Comparison of ENCODE assay signal across 10 cellular contexts in the genomic region with DNA sequence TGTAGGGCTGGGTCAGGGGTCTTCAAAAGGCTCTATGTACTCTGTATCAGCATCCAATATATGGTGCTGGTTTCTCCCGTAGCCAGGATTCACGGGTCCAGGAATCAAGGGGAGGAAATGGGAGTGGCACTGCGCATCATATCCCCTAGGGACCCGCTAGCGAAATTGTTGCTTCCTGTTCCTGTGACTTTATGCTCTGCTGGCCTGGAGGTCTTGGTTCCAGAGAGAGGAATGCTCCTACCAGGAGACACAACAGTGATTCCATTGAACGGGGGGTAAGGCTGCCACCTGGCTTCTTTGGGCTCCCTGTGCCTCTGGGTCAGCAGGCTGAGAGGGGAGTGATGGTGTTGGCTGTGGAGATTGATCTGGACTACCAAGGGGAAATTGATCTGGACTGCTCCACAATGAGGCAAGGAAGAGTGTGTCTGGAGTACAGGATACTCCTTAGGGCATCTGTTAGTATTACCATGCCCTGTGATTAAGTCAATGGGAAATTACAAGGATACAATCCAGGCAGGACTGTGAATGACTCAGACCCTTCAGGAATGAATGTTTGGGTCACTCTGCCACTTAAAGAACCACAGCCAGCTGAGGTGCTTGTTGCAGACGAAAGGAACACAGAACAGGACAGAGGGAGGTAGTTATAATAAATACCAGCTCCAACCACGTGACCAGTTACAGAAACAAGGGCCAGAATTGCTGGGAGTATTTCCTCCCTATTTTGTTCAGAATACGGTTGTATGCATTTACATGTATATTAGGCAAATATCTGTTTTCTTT. TPM values are rescaled to one million over a fixed set of nuclear protein-coding genes. Genes with fewer than 3 reads are reported as not detected.
A peak's percentile ranks its signal among the peaks of the same experiment; 100 is the strongest.
DNase-seq lines count a peak whose midpoint lies in the region; ATAC-seq and TF ChIP-seq lines count a peak whose summit lies in the region.
"Had no signal": no experiment of that assay in that cellular context is flagged by ENCODE, and none has a peak within 500 bp of the region (broad histone marks: within the 10 kb centered on the region; RNA-seq: fewer than 3 reads in every experiment).

No MANE protein-coding gene starts in this region.

- DNase-seq in Right ventricle myocardium inferior (ENCODE audit: missing footprints) (no peak), cardiac septum (ENCODE audit: low spot score) (no peak), body of pancreas (peak in 1 of 4 donors; percentile 45), kidney tubule cell (ENCODE audit: low spot score) (peak; percentile 96), vagina (ENCODE audit: extremely low spot score in 2 of 2) (no peak), SK-N-DZ (ENCODE audit: low spot score) (no peak)
- DNase-seq in activated CD8-positive, alpha-beta T cell treated with anti-CD3 and anti-CD28 coated beads, Interleukin-2, amount 10 ng/mL, durations not matched to agents 7 days and 5 days = no peak
- DNase-seq: stimulated activated naive CD4-positive, alpha-beta T cell treated with Interleukin-2 at 50 U/mL for 16 hours had no signal

- H3K9me3 Mint-ChIP-seq in activated CD8-positive, alpha-beta T cell treated with anti-CD3 and anti-CD28 coated beads, Interleukin-2, amount 10 ng/mL, durations not matched to agents 7 days and 5 days (ENCODE audit: insufficient read depth) = no peaks in the 10 kb centered on the region

- H3K4me1 Mint-ChIP-seq in activated CD8-positive, alpha-beta T cell treated with anti-CD3 and anti-CD28 coated beads, Interleukin-2, amount 10 ng/mL, durations not matched to agents 7 days and 5 days (ENCODE audit: low read depth) = peaks cover 7% of the 10 kb centered on the region

- TF ChIP-seq CTCF in body of pancreas (IDR thresholded peaks at IDR 0.05) (no peak), vagina (IDR thresholded peaks at IDR 0.05) (no peak)

- 63 to 65% methylated on average over 9 of the region's 9 CpGs for WGBS in body of pancreas, 2 donors

- no peaks in the 10 kb centered on the region for H3K27me3 ChIP-seq in body of pancreas
- H3K27me3 ChIP-seq in vagina = no peaks in the 10 kb centered on the region

- H3K27ac ChIP-seq in body of pancreas = peak overlapping the region; percentile 11 to 67 (median 53)
- peak overlapping the region; percentile 66 for H3K27ac ChIP-seq in vagina
- H3K27ac ChIP-seq: C4-2B had no signal

- no peak overlapping the region for H3K27ac Mint-ChIP-seq in activated CD8-positive, alpha-beta T cell treated with anti-CD3 and anti-CD28 coated beads, Interleukin-2, amount 10 ng/mL, durations not matched to agents 7 days and 5 days

- H3K36me3 ChIP-seq in body of pancreas (replicated peaks in 1 of 2; ENCODE audit: insufficient read depth in 1 of 2, low read depth in 2 of 2) (no peaks in the 10 kb centered on the region), vagina (no peaks in the 10 kb centered on the region)

- H3K4me3 ChIP-seq in body of pancreas (no peak overlapping the region), vagina (no peak overlapping the region)

- intact Hi-C loops in Right ventricle myocardium inferior (cut with DNase I) (no loop called here), cardiac septum (cut with DNase I) (no loop called here), body of pancreas (cut with DNase I) (no loop called here), vagina (cut with DNase I) (no loop called here)

- CTCF ChIA-PET in activated CD8-positive, alpha-beta T cell treated with anti-CD3 and anti-CD28 coated beads, Interleukin-2, amount 10 ng/mL, durations not matched to agents 7 days and 5 days (lab: Charles Lee) = no interaction called here

- H3K9me3 ChIP-seq in body of pancreas = no peaks in the 10 kb centered on the region
- no peaks in the 10 kb centered on the region for H3K9me3 ChIP-seq in vagina

- H3K4me3 Mint-ChIP-seq in activated CD8-positive, alpha-beta T cell treated with anti-CD3 and anti-CD28 coated beads, Interleukin-2, amount 10 ng/mL, durations not matched to agents 7 days and 5 days = no peak overlapping the region

- peaks cover 61% of the 10 kb centered on the region for H3K4me1 ChIP-seq in body of pancreas
- peaks cover 70% of the 10 kb centered on the region for H3K4me1 ChIP-seq in vagina

- TF ChIP-seq POLR2A in body of pancreas (IDR thresholded peaks at IDR 0.05) = peak in 1 of 3 donors; percentile 8
- TF ChIP-seq POLR2A in vagina (IDR thresholded peaks at IDR 0.05) = no peak

- ATAC-seq in Right ventricle myocardium inferior = peak; percentile 43
- ATAC-seq in body of pancreas = peak; percentile 58
- ATAC-seq in HG03442 (IDR thresholded peaks at IDR 0.05; ENCODE audit: unreplicated experiment) = no peak
- no peak for ATAC-seq in activated CD8-positive, alpha-beta T cell treated with anti-CD3 and anti-CD28 coated beads, Interleukin-2, amount 10 ng/mL, durations not matched to agents 7 days and 5 days

- H3K27me3 Mint-ChIP-seq in activated CD8-positive, alpha-beta T cell treated with anti-CD3 and anti-CD28 coated beads, Interleukin-2, amount 10 ng/mL, durations not matched to agents 7 days and 5 days (ENCODE audit: low read depth) = no peaks in the 10 kb centered on the region

- no peaks in the 10 kb centered on the region for H3K36me3 Mint-ChIP-seq in activated CD8-positive, alpha-beta T cell treated with anti-CD3 and anti-CD28 coated beads, Interleukin-2, amount 10 ng/mL, durations not matched to agents 7 days and 5 days (ENCODE audit: low read depth)

- POLR2A ChIA-PET in activated CD8-positive, alpha-beta T cell treated with anti-CD3 and anti-CD28 coated beads, Interleukin-2, amount 10 ng/mL, durations not matched to agents 7 days and 5 days (lab: Charles Lee) = no interaction called here

RNA-seq across cellular contexts. Expression of a gene that starts 10.2 kb away (rescaled TPM):
- 16.5 TPM for total RNA-seq in Right ventricle myocardium inferior
- total RNA-seq in cardiac septum = 12.9 TPM
- 10 to 100 TPM; 14.5 to 16.5 TPM for total RNA-seq in body of pancreas
- total RNA-seq in vagina = 40.0 TPM
- total RNA-seq in activated CD8-positive, alpha-beta T cell treated with anti-CD3 and anti-CD28 coated beads, Interleukin-2, amount 10 ng/mL, durations not matched to agents 7 days and 5 days = 1 to 10 TPM; 1.1 TPM
- 1.3 and 1.8 TPM in 2 replicates for polyA plus RNA-seq in SK-N-DZ (2014; cell fraction: cytosol; rRNA removed)
- polyA plus RNA-seq in SK-N-DZ (2014; cell fraction: nucleus; rRNA removed) = 0.81 and 1.3 TPM in 2 replicates

Comparison
In these comparisons a context has a peak if more than half of its experiments do, and no peak if none do; other contexts are left out.
1. ATAC-seq: peak in Right ventricle myocardium inferior (single experiment) and body of pancreas (single experiment); none in HG03442 (single experiment) and activated CD8-positive, alpha-beta T cell treated with anti-CD3 and anti-CD28 coated beads, Interleukin-2, amount 10 ng/mL, durations not matched to agents 7 days and 5 days (single experiment).